11 cellular contexts compared by ENCODE assay signal in genomic region chr6:159077123-159077522, GRCh38. TPM values are rescaled to one million over a fixed set of nuclear protein-coding genes. Genes with fewer than 3 reads are reported as not detected.
DNase-seq lines count a peak whose midpoint lies in the region.
"Had no signal": no experiment of that assay in that cellular context is flagged by ENCODE, and none has a peak within 500 bp of the region (broad histone marks: within the 10 kb centered on the region; RNA-seq: fewer than 3 reads in every experiment).

No MANE protein-coding gene starts in this region.

- H3K9me3 Mint-ChIP-seq in immature natural killer cell: no peaks in the 10 kb centered on the region

- H3K27me3 Mint-ChIP-seq in immature natural killer cell (ENCODE audit: low read depth in 3 of 3): peaks cover 3 to 7% (median 4%) of the 10 kb centered on the region in 3 donors

- H3K4me1 Mint-ChIP-seq in immature natural killer cell: peaks cover 25 to 55% of the 10 kb centered on the region in 2 donors

- H3K27ac Mint-ChIP-seq in immature natural killer cell: peak overlapping the region; percentile 7 to 82 (median 64)

- H3K4me3 Mint-ChIP-seq in immature natural killer cell: peak overlapping the region in 3 of 5 donors; percentile 41 to 69 (median 50)

- no peaks in the 10 kb centered on the region for H3K36me3 Mint-ChIP-seq in immature natural killer cell

- DNase-seq in activated T-cell treated with anti-CD3 and anti-CD28 coated beads for 24 hours (ENCODE audit: low read depth): peak; percentile 56
- no peak for DNase-seq in activated T-cell treated with anti-CD3 and anti-CD28 coated beads, Interleukin-2, amount 50 U/mL, for 1 hour
- peak; percentile 76 for DNase-seq in activated CD8-positive, alpha-beta memory T cell treated with anti-CD3 and anti-CD28 coated beads, Interleukin-2, amount 50 U/mL, for 4 hours
- DNase-seq in immature natural killer cell: no peak
- DNase-seq in stimulated activated CD8-positive, alpha-beta memory T cell treated with anti-CD3 and anti-CD28 coated beads, Interleukin-7, amount 100 ng/mL, for 24 hours (ENCODE audit: low read depth): peak; percentile 45
- no peak for DNase-seq in HK-2 (ENCODE audit: unreplicated experiment)
- DNase-seq in NCI-H1930 (lab: John Stamatoyannopoulos, UW): no peak
- no peak for DNase-seq in NCI-H2171 (lab: John Stamatoyannopoulos, UW)
- DNase-seq: DMS79, psoas muscle had no signal

RNA-seq across cellular contexts. Expression of gene TAGAP, which starts 32.3 kb away (rescaled TPM):
- 100 to 1,000 TPM in 1 of 3 donors, 10 to 100 TPM in 2; 63.6 to 114 (median 84.4) TPM for polyA plus RNA-seq in immature natural killer cell
- polyA plus RNA-seq: AG04450 had no signal

Comparison
In these comparisons a context has a peak if more than half of its experiments do, and no peak if none do; other contexts are left out.
1. DNase-seq: peak in activated T-cell treated with anti-CD3 and anti-CD28 coated beads for 24 hours (single experiment), activated CD8-positive, alpha-beta memory T cell treated with anti-CD3 and anti-CD28 coated beads, Interleukin-2, amount 50 U/mL, for 4 hours (single experiment) and stimulated activated CD8-positive, alpha-beta memory T cell treated with anti-CD3 and anti-CD28 coated beads, Interleukin-7, amount 100 ng/mL, for 24 hours (single experiment); none in activated T-cell treated with anti-CD3 and anti-CD28 coated beads, Interleukin-2, amount 50 U/mL, for 1 hour (single experiment), immature natural killer cell (0 of 3), HK-2 (single experiment), NCI-H1930 (0 of 2) and NCI-H2171 (single experiment).